10 cellular contexts compared by ENCODE assay signal in genomic region chr5:172733179-172733973, GRCh38. TPM values are rescaled to one million over a fixed set of nuclear protein-coding genes. Genes with fewer than 3 reads are reported as not detected.
DNase-seq lines count a peak whose midpoint lies in the region; ATAC-seq and TF ChIP-seq lines count a peak whose summit lies in the region.
"Had no signal": no experiment of that assay in that cellular context is flagged by ENCODE, and none has a peak within 500 bp of the region (broad histone marks: within the 10 kb centered on the region; RNA-seq: fewer than 3 reads in every experiment).

No MANE protein-coding gene starts in this region.

- no peaks in the 10 kb centered on the region for H3K36me3 ChIP-seq in GM23248 (ENCODE audit: low read depth)
- no peaks in the 10 kb centered on the region for H3K36me3 ChIP-seq in kidney epithelial cell (ENCODE audit: control insufficient read depth, insufficient read depth, low read length)
- no peaks in the 10 kb centered on the region for H3K36me3 ChIP-seq in smooth muscle cell (ENCODE audit: low read depth)

- H3K9me3 Mint-ChIP-seq in brain: peaks cover 0 to under 1% (median 0%) of the 10 kb centered on the region in 5 experiments
- H3K9me3 Mint-ChIP-seq: activated naive CD4-positive, alpha-beta T cell treated with anti-CD3 and anti-CD28 coated beads, Interleukin-2, amount 50 U/mL, for 72 hours had no signal

- H3K9me3 ChIP-seq in GM23248 (ENCODE audit: low read depth) (no peaks in the 10 kb centered on the region), smooth muscle cell (replicated peaks; ENCODE audit: low read depth) (no peaks in the 10 kb centered on the region)

- H3K4me2 ChIP-seq in GM23248 (ENCODE audit: unreplicated experiment) (peak overlapping the region; percentile 74), smooth muscle cell (peak overlapping the region; percentile 30)

- peak; percentile 99 for DNase-seq in GM23248
- DNase-seq in kidney epithelial cell (ENCODE audit: low read depth): peak; percentile 96
- DNase-seq in smooth muscle cell (lab: John Stamatoyannopoulos, UW; ENCODE audit: unreplicated experiment): peak; percentile 58
- DNase-seq in activated CD4-positive, alpha-beta T cell treated with anti-CD3 and anti-CD28 coated beads, Interleukin-2, amount 50 U/mL, for 4 hours: no peak
- no peak for DNase-seq in midbrain (lab: John Stamatoyannopoulos, UW)
- DNase-seq in NCI-H2029 (lab: John Stamatoyannopoulos, UW): no peak
- DNase-seq: NCI-H345 had no signal

- peaks cover 13% of the 10 kb centered on the region for H3K4me1 Mint-ChIP-seq in brain

- H3K79me2 ChIP-seq in GM23248 (ENCODE audit: insufficient read depth) (no peaks in the 10 kb centered on the region), smooth muscle cell (ENCODE audit: low read depth) (no peaks in the 10 kb centered on the region)

- H3K4me1 ChIP-seq in GM23248 (ENCODE audit: insufficient read depth): peaks cover 27% of the 10 kb centered on the region
- H3K4me1 ChIP-seq in smooth muscle cell (ENCODE audit: low read depth): peaks cover 13% of the 10 kb centered on the region

- no peak overlapping the region for H3K4me3 Mint-ChIP-seq in brain

- 1% methylated on average over 15 of the region's 15 CpGs for WGBS in GM23248 (ENCODE audit: low coverage in 1 of 2, low lambda C conversion rate in 2 of 2, missing lambda C conversion rate in 2 of 2), 2 experiments
- WGBS in smooth muscle cell (ENCODE audit: low lambda C conversion rate): 18% methylated on average over 14 of the region's 15 CpGs

- ATAC-seq in GM19324 (IDR thresholded peaks at IDR 0.05; ENCODE audit: low FRiP score, unreplicated experiment): no peak
- ATAC-seq: activated naive CD4-positive, alpha-beta T cell treated with anti-CD3 and anti-CD28 coated beads, Interleukin-2, amount 50 U/mL, for 72 hours had no signal

- peak overlapping the region; percentile 95 for H3K9ac ChIP-seq in GM23248
- H3K9ac ChIP-seq in smooth muscle cell (ENCODE audit: low read depth): peak overlapping the region; percentile 93

- H3K27me3 ChIP-seq in GM23248 (replicated peaks; ENCODE audit: insufficient read depth): no peaks in the 10 kb centered on the region
- no peaks in the 10 kb centered on the region for H3K27me3 ChIP-seq in kidney epithelial cell (ENCODE audit: control insufficient read depth, insufficient read depth, low read length)
- H3K27me3 ChIP-seq in smooth muscle cell (ENCODE audit: low read depth): no peaks in the 10 kb centered on the region

- TF ChIP-seq CTCF in brain (conservative IDR thresholded peaks at IDR 0.05) (no peak), kidney epithelial cell (IDR thresholded peaks at IDR 0.05; ENCODE audit: insufficient read depth, low read length, poor library complexity, severe bottlenecking) (no peak), smooth muscle cell (IDR thresholded peaks at IDR 0.05; ENCODE audit: borderline replicate concordance, insufficient read depth, poor library complexity, severe bottlenecking) (no peak)

- peaks cover 5% of the 10 kb centered on the region for H3K27me3 Mint-ChIP-seq in brain

- H3K9me2 ChIP-seq in GM23248 (ENCODE audit: insufficient read depth): no peaks in the 10 kb centered on the region

- H3K4me3 ChIP-seq in GM23248 (peak overlapping the region; percentile 48), kidney epithelial cell (ENCODE audit: low read depth, low read length) (no peak overlapping the region), smooth muscle cell (no peak overlapping the region)

- peak overlapping the region; percentile 100 for H3K27ac ChIP-seq in GM23248
- H3K27ac ChIP-seq in smooth muscle cell (ENCODE audit: low read depth): peak overlapping the region; percentile 97

- in situ Hi-C loops in GM23248 (cut with MboI): no loop called here

- no peaks in the 10 kb centered on the region for H4K20me1 ChIP-seq in GM23248 (ENCODE audit: insufficient read depth)
- H4K20me1 ChIP-seq in smooth muscle cell (ENCODE audit: low read depth): no peaks in the 10 kb centered on the region

- H3F3A ChIP-seq in GM23248 (ENCODE audit: insufficient read depth) (peaks cover 30% of the 10 kb centered on the region), smooth muscle cell (ENCODE audit: low read depth) (peaks cover 18% of the 10 kb centered on the region)

- peak overlapping the region in 3 of 5 experiments; percentile 77 to 92 (median 83) for H3K27ac Mint-ChIP-seq in brain

- no peaks in the 10 kb centered on the region for H3K36me3 Mint-ChIP-seq in brain
- H3K36me3 Mint-ChIP-seq: activated naive CD4-positive, alpha-beta T cell treated with anti-CD3 and anti-CD28 coated beads, Interleukin-2, amount 50 U/mL, for 72 hours had no signal

- no peak overlapping the region for H2AFZ ChIP-seq in GM23248
- H2AFZ ChIP-seq in smooth muscle cell (ENCODE audit: low read depth): no peak overlapping the region

RNA-seq across cellular contexts. Expression of gene DUSP1, which starts 37.6 kb away (rescaled TPM):
- 443 and 459 TPM in 2 replicates for total RNA-seq in GM23248 (2014; rRNA removed; shearing (Covaris generic))
- polyA plus RNA-seq in GM23248 (2016; fragmentation: Nextera tagmentation; extraction: Ambion mirVana) (264 and 269 TPM in 2 replicates), brain (ENCODE audit: insufficient read depth, low read depth, low replicate concordance) (33.1 TPM), smooth muscle cell (656 and 995 TPM in 2 replicates)
- total RNA-seq in kidney epithelial cell (227 and 286 TPM in 2 replicates), smooth muscle cell (751 and 817 TPM in 2 replicates)

Comparison
In these comparisons a context has a peak if more than half of its experiments do, and no peak if none do; other contexts are left out.
1. DNase-seq: peak in GM23248 (single experiment), kidney epithelial cell (single experiment) and smooth muscle cell (single experiment); none in activated CD4-positive, alpha-beta T cell treated with anti-CD3 and anti-CD28 coated beads, Interleukin-2, amount 50 U/mL, for 4 hours (0 of 2), midbrain (single experiment) and NCI-H2029 (single experiment).